ENCODE assay signal across 16 cellular contexts in the genomic region with DNA sequence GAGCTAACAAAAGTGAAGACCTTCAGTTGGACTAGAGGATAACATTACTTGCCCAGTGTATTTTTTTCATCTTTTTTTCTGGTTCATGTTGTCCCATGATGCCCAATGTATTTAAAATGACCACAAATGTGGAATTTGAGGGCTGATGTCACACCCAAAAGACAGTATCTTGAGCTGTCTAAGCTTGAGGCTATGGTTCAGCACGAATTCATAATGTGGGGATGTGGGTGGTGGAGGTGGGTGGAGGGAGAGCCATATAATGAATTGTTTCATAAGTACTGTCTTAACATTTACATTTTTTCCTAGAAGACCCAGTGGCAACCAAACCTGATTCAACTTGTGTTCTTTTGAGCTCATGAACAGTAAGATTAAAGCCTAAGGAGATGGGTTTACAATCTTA.
"Had no signal": no experiment of that assay in that cellular context is flagged by ENCODE, and none has a peak within 500 bp of the region (broad histone marks: within the 10 kb centered on the region; RNA-seq: fewer than 3 reads in every experiment).

No MANE protein-coding gene starts in this region.

- H3K27ac Mint-ChIP-seq: activated naive CD8-positive, alpha-beta T cell treated with anti-CD3 and anti-CD28 coated beads, Interleukin-2, amount 10 ng/mL, durations not matched to agents 7 days and 5 days had no signal

- ATAC-seq: naive thymus-derived CD4-positive, alpha-beta T cell; upper lobe of right lung had no signal

- DNase-seq: activated CD8-positive, alpha-beta memory T cell treated with anti-CD3 and anti-CD28 coated beads, Interleukin-2, amount 50 U/mL, for 48 hours; activated effector memory CD4-positive, alpha-beta T cell treated with Interleukin-2 at 50 U/mL for 16 hours; activated naive CD8-positive, alpha-beta T cell treated with anti-CD3 and anti-CD28 coated beads, Interleukin-2, amount 10 ng/mL, durations not matched to agents 7 days and 5 days; anterior cingulate cortex; cortex of kidney; effector CD4-positive, alpha-beta T cell; foreskin fibroblast; left ventricle myocardium inferior; retina; SIG-M5; stimulated activated CD4-positive, alpha-beta T cell treated with anti-CD3 and anti-CD28 coated beads, Interleukin-4, amount 100 ng/mL, for 1 hour; stimulated activated CD8-positive, alpha-beta memory T cell treated with anti-CD3 and anti-CD28 coated beads, Interleukin-4, amount 100 ng/mL, for 48 hours; stomach; testis; upper lobe of right lung had no signal

- H3K4me3 Mint-ChIP-seq: activated naive CD8-positive, alpha-beta T cell treated with anti-CD3 and anti-CD28 coated beads, Interleukin-2, amount 10 ng/mL, durations not matched to agents 7 days and 5 days; naive thymus-derived CD4-positive, alpha-beta T cell had no signal

- H3K9me3 Mint-ChIP-seq: activated naive CD8-positive, alpha-beta T cell treated with anti-CD3 and anti-CD28 coated beads, Interleukin-2, amount 10 ng/mL, durations not matched to agents 7 days and 5 days had no signal

- H3K27me3 Mint-ChIP-seq: activated naive CD8-positive, alpha-beta T cell treated with anti-CD3 and anti-CD28 coated beads, Interleukin-2, amount 10 ng/mL, durations not matched to agents 7 days and 5 days; naive thymus-derived CD4-positive, alpha-beta T cell had no signal
